In genomic region chr4:166655705-166656104, GRCh38 we compare ENCODE assay signal across 25 cellular contexts.
"Had no signal": no experiment of that assay in that cellular context is flagged by ENCODE, and none has a peak within 500 bp of the region (broad histone marks: within the 10 kb centered on the region; RNA-seq: fewer than 3 reads in every experiment).

No MANE protein-coding gene starts in this region.

- H2AFZ ChIP-seq: hepatocyte had no signal

- H3K4me3 ChIP-seq: heart right ventricle, hepatocyte, left lung, lower lobe of right lung, pancreas, prostate gland, smooth muscle cell, stomach, testis, thyroid gland, transverse colon, upper lobe of right lung had no signal

- DNase-seq: heart right ventricle; kidney glomerular epithelial cell; left colon; left lung; lower lobe of right lung; mammary epithelial cell; mesenchymal stem cell; naive thymus-derived CD8-positive, alpha-beta T cell; nucleus accumbens; pancreas; posterior cingulate gyrus; retina; right cardiac atrium; stimulated activated CD4-positive, alpha-beta T cell treated with anti-CD3 and anti-CD28 coated beads, Interleukin-1b, Interleukin-23, amount 100 ng/mL, for 48 hours; stimulated activated CD4-positive, alpha-beta T cell treated with anti-CD3 and anti-CD28 coated beads, Interleukin-2, amount 100 ng/mL, for 48 hours; stimulated activated naive B cell treated with anti-CD40 and anti-IgM and Interleukin-4, amounts not matched to agents 10 μg/mL and 1 μg/mL and 100 μg/mL, for 72 hours; stimulated activated naive CD8-positive, alpha-beta T cell treated with anti-CD3 and anti-CD28 coated beads, Interleukin-15, Interleukin-2, amounts not matched to agents 100 U/mL and 50 U/mL, for 24 hours; stomach; testis; thyroid gland; transverse colon; upper lobe of right lung had no signal

- H3K79me2 ChIP-seq: hepatocyte had no signal

- H3K36me3 ChIP-seq: heart right ventricle, left lung, lower lobe of right lung, pancreas, prostate gland, stomach, thyroid gland, transverse colon, upper lobe of right lung had no signal

- H3K27ac ChIP-seq: heart right ventricle, hepatocyte, left lung, lower lobe of right lung, pancreas, prostate gland, stomach, testis, thyroid gland, transverse colon, upper lobe of right lung had no signal

- H3K4me1 ChIP-seq: heart right ventricle, left lung, lower lobe of right lung, pancreas, prostate gland, stomach, testis, thyroid gland, transverse colon, upper lobe of right lung had no signal

- H3K9me3 ChIP-seq: left lung, lower lobe of right lung, pancreas, prostate gland, stomach, testis, thyroid gland, transverse colon, upper lobe of right lung had no signal

- ATAC-seq: heart right ventricle; left colon; left lung; lower lobe of right lung; naive thymus-derived CD8-positive, alpha-beta T cell; pancreas; right cardiac atrium; stimulated activated naive B cell treated with anti-CD40 and anti-IgM and Interleukin-4, amounts not matched to agents 10 μg/mL and 1 μg/mL and 100 μg/mL, for 72 hours; stimulated activated naive CD8-positive, alpha-beta T cell treated with anti-CD3 and anti-CD28 coated beads, Interleukin-15, Interleukin-2, amounts not matched to agents 100 U/mL and 50 U/mL, for 24 hours; upper lobe of right lung had no signal

- H3K27me3 ChIP-seq: heart right ventricle, hepatocyte, left lung, pancreas, stomach, testis, thyroid gland, transverse colon, upper lobe of right lung had no signal

- H3K4me2 ChIP-seq: hepatocyte, smooth muscle cell had no signal
